ENCODE assay signal across 8 cellular contexts in the genomic region with DNA sequence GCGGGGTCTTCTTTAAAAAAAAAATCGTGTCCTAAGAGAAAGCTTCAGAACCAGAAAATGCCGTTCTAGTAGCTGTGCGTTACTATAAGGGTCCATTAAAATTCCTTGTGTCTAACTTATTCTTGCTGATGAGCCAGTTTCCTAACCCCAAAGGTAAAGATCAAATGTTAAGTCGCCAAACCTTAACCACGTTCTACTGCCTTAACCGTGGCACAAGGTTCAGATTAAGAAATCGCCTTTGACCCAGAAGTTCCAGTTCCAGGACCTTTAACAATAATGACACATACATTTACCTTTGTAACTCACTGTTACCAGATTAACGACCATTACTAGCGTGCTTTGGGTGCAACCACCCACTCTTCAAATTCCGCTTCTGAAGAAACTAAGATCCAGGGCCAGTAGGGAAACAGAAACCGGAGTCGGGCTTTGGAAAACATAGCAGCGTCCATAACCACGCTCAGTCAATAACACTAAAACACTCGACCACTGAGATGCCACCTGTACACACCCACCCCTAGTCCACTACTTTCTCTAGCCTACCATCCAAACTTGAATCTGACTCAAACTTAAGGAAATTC. TPM values are rescaled to one million over a fixed set of nuclear protein-coding genes. Genes with fewer than 3 reads are reported as not detected.
DNase-seq lines count a peak whose midpoint lies in the region; ATAC-seq and TF ChIP-seq lines count a peak whose summit lies in the region.

No MANE protein-coding gene starts in this region.

- DNase-seq in AG20443 (ENCODE audit: low spot score): peak; percentile 33
- no peak for DNase-seq in effector memory CD8-positive, alpha-beta T cell
- DNase-seq in DMS114 treated with DMSO at 0.1 percent for 48 hours (lab: John Stamatoyannopoulos, UW; ENCODE audit: unreplicated experiment): no peak
- DNase-seq in GM19240 (ENCODE audit: insufficient read length, low spot score): no peak

- no peaks in the 10 kb centered on the region for H3K36me3 ChIP-seq in mucosa of stomach (ENCODE audit: control insufficient read depth, insufficient read depth, low read length)

- no peaks in the 10 kb centered on the region for H3K9me3 ChIP-seq in mucosa of stomach (ENCODE audit: control insufficient read depth, low read length)

- no peaks in the 10 kb centered on the region for H3K27me3 ChIP-seq in mucosa of stomach (ENCODE audit: control insufficient read depth, insufficient read depth, low read length)

- H3K9me3 Mint-ChIP-seq in effector memory CD8-positive, alpha-beta T cell: no peaks in the 10 kb centered on the region

- H3K4me1 ChIP-seq in mucosa of stomach (ENCODE audit: control insufficient read depth, insufficient read depth, low read length): peaks cover 8% of the 10 kb centered on the region

- peak overlapping the region; percentile 99 to 100 for H3K27ac Mint-ChIP-seq in effector memory CD8-positive, alpha-beta T cell

- H3K27me3 Mint-ChIP-seq in effector memory CD8-positive, alpha-beta T cell: no peaks in the 10 kb centered on the region

- peak overlapping the region; percentile 99 for H3K9ac ChIP-seq in mucosa of stomach (ENCODE audit: low read length)

- peak overlapping the region; percentile 87 for H3K4me3 ChIP-seq in mucosa of stomach (ENCODE audit: low read length)

- peaks cover 27 to 42% of the 10 kb centered on the region in 2 donors for H3K4me1 Mint-ChIP-seq in effector memory CD8-positive, alpha-beta T cell (ENCODE audit: low read depth in 2 of 2)

- H3K36me3 Mint-ChIP-seq in effector memory CD8-positive, alpha-beta T cell (ENCODE audit: insufficient read depth): peaks cover 21% of the 10 kb centered on the region

- peak; percentile 13 for ATAC-seq in GM18858 (IDR thresholded peaks at IDR 0.05; ENCODE audit: unreplicated experiment)
- peak; percentile 24 for ATAC-seq in HG03039 (IDR thresholded peaks at IDR 0.05; ENCODE audit: unreplicated experiment)
- peak; percentile 40 for ATAC-seq in effector memory CD8-positive, alpha-beta T cell (replicated peaks)

- H3K4me3 Mint-ChIP-seq in effector memory CD8-positive, alpha-beta T cell: peak overlapping the region; percentile 97 to 98

TF ChIP-seq in PFSK-1, 5 proteins besides CTCF, POLR2A, EP300 and RAD21:
- TF ChIP-seq FOXP2 (optimal IDR thresholded peaks at IDR 0.05; ENCODE audit: borderline replicate concordance, extremely low read depth, extremely low read length, insufficient read depth) (no peak), SIN3A (IDR thresholded peaks at IDR 0.05; ENCODE audit: borderline replicate concordance, insufficient read depth, low read length) (peak; percentile 50; the same call in 1 of the 2 replicates)
TF ChIP-seq in PFSK-1: peak in this region for 1.

RNA-seq across cellular contexts. Expression of gene BET1, which starts 0.6 kb away (rescaled TPM):
- 16.4 TPM for polyA plus RNA-seq in PFSK-1 (2012; ENCODE audit: insufficient read length, low read depth)
